Comparison of ENCODE assay signal across 8 cellular contexts in the genomic region with DNA sequence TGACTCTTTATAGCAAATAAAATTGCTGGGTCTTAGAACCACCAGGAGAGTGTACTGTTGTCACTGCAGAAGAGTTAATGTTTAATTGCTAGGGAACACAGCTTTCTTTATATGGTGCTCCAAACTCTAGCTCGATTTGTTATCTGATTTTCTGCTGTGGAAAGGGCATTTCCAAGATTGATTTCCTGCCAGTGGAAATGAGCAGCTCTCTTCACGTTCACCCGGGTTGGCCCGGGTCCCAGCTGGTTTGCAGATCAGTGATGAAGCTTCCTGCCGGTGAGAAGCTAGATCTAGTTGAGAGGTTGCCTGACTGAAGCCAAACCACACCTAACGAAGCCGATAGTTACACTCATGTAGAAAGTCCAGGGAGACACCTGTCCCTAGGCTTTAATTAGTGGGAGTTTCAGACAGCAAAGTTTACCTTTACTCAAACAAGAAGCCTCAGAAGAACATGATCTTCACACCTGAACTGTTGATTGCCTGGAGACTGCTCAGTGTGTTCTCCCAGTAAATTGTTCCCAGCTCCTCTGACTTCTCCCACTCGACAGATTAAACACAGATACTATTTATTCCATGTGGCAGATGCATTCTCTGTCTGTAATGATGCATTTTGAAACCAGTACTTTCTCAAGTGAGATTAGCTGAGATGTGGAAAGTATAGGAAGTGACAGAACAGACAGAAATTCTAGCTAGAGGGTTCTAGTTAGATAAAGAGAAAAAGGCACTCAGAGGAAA. TPM values are rescaled to one million over a fixed set of nuclear protein-coding genes. Genes with fewer than 3 reads are reported as not detected.
A peak's percentile ranks its signal among the peaks of the same experiment; 100 is the strongest.
DNase-seq lines count a peak whose midpoint lies in the region; ATAC-seq, FAIRE-seq and TF ChIP-seq lines count a peak whose summit lies in the region.

No MANE protein-coding gene starts in this region.

- H3K27me3 ChIP-seq in SU-DHL-6 (ENCODE audit: low read length) (no peaks in the 10 kb centered on the region), body of pancreas (no peaks in the 10 kb centered on the region), neural progenitor cell (no peaks in the 10 kb centered on the region)

- WGBS in body of pancreas, 2 donors, result 2 to 6% methylated on average over 8 of the region's 8 CpGs

- H3K9me3 ChIP-seq in SU-DHL-6 (ENCODE audit: insufficient read depth, low read length) (no peaks in the 10 kb centered on the region), body of pancreas (no peaks in the 10 kb centered on the region), neural progenitor cell (ENCODE audit: low read depth) (peaks cover 8% of the 10 kb centered on the region)

- H3K27ac ChIP-seq in SU-DHL-6 (ENCODE audit: low read depth, low read length) (peak overlapping the region; percentile 80), body of pancreas (peak overlapping the region; percentile 22 to 69 (median 58)), neural progenitor cell (no peak overlapping the region)

- H3K4me1 ChIP-seq in body of pancreas (peaks cover 31% of the 10 kb centered on the region), neural progenitor cell (no peaks in the 10 kb centered on the region)

- no peak overlapping the region for H3K4me3 Mint-ChIP-seq in neural progenitor cell

- H3K9me2 ChIP-seq in SU-DHL-6 (replicated peaks; ENCODE audit: insufficient read depth, low read length), result no peaks in the 10 kb centered on the region

- TF ChIP-seq CTCF in SU-DHL-6 (IDR thresholded peaks at IDR 0.05; ENCODE audit: insufficient read depth, low read length, poor library complexity, severe bottlenecking) (no peak), body of pancreas (IDR thresholded peaks at IDR 0.05) (peak in 4 of 7 experiments; percentile 30 to 49 (median 41)), neural progenitor cell (IDR thresholded peaks at IDR 0.05) (no peak)

- ATAC-seq in GM21360 (IDR thresholded peaks at IDR 0.05; ENCODE audit: unreplicated experiment), result peak; percentile 76
- peak; percentile 69 for ATAC-seq in HG03571 (IDR thresholded peaks at IDR 0.05; ENCODE audit: unreplicated experiment)
- peak; percentile 89 for ATAC-seq in body of pancreas

- peak overlapping the region; percentile 52 for H3K9ac ChIP-seq in SU-DHL-6 (ENCODE audit: low read length)
- H3K9ac ChIP-seq in neural progenitor cell, result no peak overlapping the region

- H3K9me3 Mint-ChIP-seq in neural progenitor cell, result peaks cover 15% of the 10 kb centered on the region

- no peaks in the 10 kb centered on the region for H3K27me3 Mint-ChIP-seq in neural progenitor cell (ENCODE audit: insufficient read depth, low read depth)

- H4K20me1 ChIP-seq in SU-DHL-6 (ENCODE audit: low read depth, low read length) (no peaks in the 10 kb centered on the region), neural progenitor cell (ENCODE audit: low read depth) (no peaks in the 10 kb centered on the region)

- intact Hi-C loops in body of pancreas (cut with DNase I), result no loop called here

- no peaks in the 10 kb centered on the region for H3K36me3 ChIP-seq in SU-DHL-6 (ENCODE audit: low read length)
- H3K36me3 ChIP-seq in body of pancreas (replicated peaks in 1 of 2; ENCODE audit: insufficient read depth in 1 of 2, low read depth in 2 of 2), result no peaks in the 10 kb centered on the region
- no peaks in the 10 kb centered on the region for H3K36me3 ChIP-seq in neural progenitor cell

- in situ Hi-C loops in G401 (cut with HindIII; ENCODE audit: low sequenced_read_pairs), result no loop called here

- peak overlapping the region; percentile 58 for H2AFZ ChIP-seq in SU-DHL-6 (ENCODE audit: low read depth, low read length, severe bottlenecking)
- H2AFZ ChIP-seq in neural progenitor cell (replicated peaks), result no peak overlapping the region

- FAIRE-seq in urothelium cell line (lab: Jason Lieb, UNC), result no peak

- DNase-seq in G401 (ENCODE audit: low spot score) (peak; percentile 90), body of pancreas (peak; percentile 75 to 84 (median 82)), lung microvascular endothelial cell (ENCODE audit: low read depth in 2 of 2) (peak; percentile 82 to 88), urothelium cell line (ENCODE audit: low spot score) (peak; percentile 61), neural progenitor cell (ENCODE audit: low spot score) (no peak)

- H3K4me3 ChIP-seq in SU-DHL-6 (ENCODE audit: insufficient read depth, low read length, poor library complexity, severe bottlenecking) (peak overlapping the region; percentile 28), body of pancreas (no peak overlapping the region), neural progenitor cell (no peak overlapping the region)

- H3K79me2 ChIP-seq in SU-DHL-6 (ENCODE audit: insufficient read depth, low read length) (no peaks in the 10 kb centered on the region), neural progenitor cell (ENCODE audit: low read depth) (no peaks in the 10 kb centered on the region)

- H3F3A ChIP-seq in SU-DHL-6 (ENCODE audit: insufficient read depth) (peaks cover 24% of the 10 kb centered on the region), neural progenitor cell (ENCODE audit: low read depth) (no peaks in the 10 kb centered on the region)

- H3K36me3 Mint-ChIP-seq in neural progenitor cell, result peaks cover 20% of the 10 kb centered on the region

- H3K4me2 ChIP-seq in SU-DHL-6 (ENCODE audit: low read depth, low read length, poor library complexity, severe bottlenecking), result peak overlapping the region; percentile 65
- H3K4me2 ChIP-seq in neural progenitor cell, result no peak overlapping the region

- no peak for TF ChIP-seq POLR2A in body of pancreas (IDR thresholded peaks at IDR 0.05)

- H3K27ac Mint-ChIP-seq in neural progenitor cell, result no peak overlapping the region

- H3K4me1 Mint-ChIP-seq in neural progenitor cell, result peaks cover 3% of the 10 kb centered on the region

RNA-seq across cellular contexts. Expression of a gene that starts 27.8 kb away (rescaled TPM):
- 26.0 and 29.6 TPM in 2 replicates for total RNA-seq in G401 (2014; rRNA removed; shearing (Covaris generic))
- total RNA-seq in body of pancreas, result 1 to 10 TPM; 4.0 to 4.9 TPM
- 7.8 and 12.3 TPM in 2 replicates for total RNA-seq in lung microvascular endothelial cell
- total RNA-seq in neural progenitor cell (ENCODE audit: low replicate concordance), result 16.9 and 17.7 TPM in 2 replicates

RNA-seq across cellular contexts. Expression of a gene that starts 30.3 kb away (rescaled TPM):
- total RNA-seq in G401 (2014; rRNA removed; shearing (Covaris generic)), result 20.7 and 29.2 TPM in 2 replicates
- total RNA-seq in body of pancreas (10 to 100 TPM; 11.5 to 17.4 TPM), lung microvascular endothelial cell (4.0 and 4.1 TPM in 2 replicates), neural progenitor cell (ENCODE audit: low replicate concordance) (53.9 and 59.8 TPM in 2 replicates)

Comparison
In these comparisons a context has a peak if more than half of its experiments do, and no peak if none do; other contexts are left out.
1. CTCF ChIP-seq: peak in body of pancreas (4 of 7); none in SU-DHL-6 (single experiment) and neural progenitor cell (single experiment).
2. Peak in every context shown above with its lines, with median percentiles within 50 percentile points of each other: ATAC-seq.